ENCODE assay signal across 8 cellular contexts in the genomic region with DNA sequence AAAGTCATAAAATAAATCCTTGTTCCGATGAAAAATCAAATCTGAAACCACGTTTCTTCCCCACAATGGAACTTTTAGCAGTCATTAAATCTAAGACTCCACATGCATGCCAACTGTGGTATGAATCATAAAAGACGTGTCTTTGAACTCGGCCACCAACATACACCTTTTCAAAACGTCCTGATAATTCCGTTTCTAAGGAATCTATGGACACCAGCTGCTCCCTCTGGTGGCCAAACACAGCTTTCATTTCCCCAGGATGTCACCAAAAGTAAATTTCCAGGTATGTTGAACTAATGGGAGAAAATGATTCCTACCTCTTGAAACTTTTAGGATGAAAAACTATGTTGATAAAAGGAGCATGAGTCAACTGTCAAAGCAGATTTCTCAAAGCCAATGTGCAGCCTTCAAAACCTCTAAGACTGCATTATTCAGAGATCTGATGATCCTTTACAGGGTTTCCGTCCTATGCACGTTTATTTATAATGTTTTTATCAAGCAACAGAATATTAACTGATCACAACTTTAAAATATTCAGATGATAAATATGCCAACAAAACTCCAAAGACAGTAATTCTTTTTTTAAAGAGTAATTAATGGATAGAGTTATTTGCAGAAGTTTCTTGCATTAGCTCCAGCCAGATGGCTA.
DNase-seq lines count a peak whose midpoint lies in the region; FAIRE-seq and TF ChIP-seq lines count a peak whose summit lies in the region.

No MANE protein-coding gene starts in this region.

- TF ChIP-seq EP300 in H1 (IDR thresholded peaks at IDR 0.05; ENCODE audit: borderline replicate concordance in 1 of 2, low read depth in 2 of 2, low read length in 2 of 2): no peak

- no peak overlapping the region for H2AFZ ChIP-seq in H1 (ENCODE audit: low read length)

- WGBS in H1 (ENCODE audit: extremely low coverage in 1 of 2, insufficient coverage in 1 of 2, insufficient read length in 1 of 2, insufficient replicate concordance in 2 of 2, low coverage in 1 of 2, low lambda C conversion rate in 2 of 2, missing lambda C conversion rate in 1 of 2), 2 experiments: 64% methylated on average over 8 of the region's 8 CpGs; no CpG with 5 or more reads in 1 of the 2 experiments

- no peak overlapping the region for H3K14ac ChIP-seq in H1 (ENCODE audit: insufficient read length)

- no peaks in the 10 kb centered on the region for H3K79me2 ChIP-seq in H1 (ENCODE audit: control insufficient read depth in 1 of 2, insufficient read depth in 2 of 2, low read length in 2 of 2)

- no peak overlapping the region for H3K27ac ChIP-seq in H1 (ENCODE audit: low read depth, low read length)

- no peak overlapping the region for H4K8ac ChIP-seq in H1 (ENCODE audit: extremely low read depth, insufficient read depth, low read length)

- no peak overlapping the region for H3K56ac ChIP-seq in H1 (replicated peaks; ENCODE audit: insufficient read length, low read depth, low read length)

- H2BK120ac ChIP-seq in H1 (replicated peaks; ENCODE audit: low read depth, low read length): no peak overlapping the region

- peak; percentile 9 to 82 (median 61) for TF ChIP-seq CTCF in H1 (IDR thresholded peaks at IDR 0.05; ENCODE audit: control extremely low read depth in 1 of 3, insufficient read depth in 1 of 3, low read depth in 1 of 3, low read length in 3 of 3)
- peak; percentile 70 to 85 (median 84) for TF ChIP-seq CTCF in nephron (IDR thresholded peaks at IDR 0.05; ENCODE audit: unreplicated experiment in 3 of 3)

- H3K9me3 Mint-ChIP-seq in nephron: no peaks in the 10 kb centered on the region

- H4K91ac ChIP-seq in H1 (replicated peaks; ENCODE audit: insufficient read length, low read length): no peak overlapping the region

- no peaks in the 10 kb centered on the region for H3K27me3 Mint-ChIP-seq in nephron (ENCODE audit: low read depth)

- H4K5ac ChIP-seq in H1 (ENCODE audit: insufficient read length, low read depth, low read length): no peak overlapping the region

- H3K27me3 ChIP-seq in H1 (replicated peaks in 1 of 4; ENCODE audit: control insufficient read depth in 3 of 4, extremely low read depth in 1 of 4, insufficient read depth in 3 of 4, low read length in 3 of 4): no peaks in the 10 kb centered on the region

- H3K4me2 ChIP-seq in H1 (ENCODE audit: insufficient read depth in 1 of 2, low read depth in 2 of 2, low read length in 2 of 2): no peak overlapping the region

- peak; percentile 21 to 43; a peak in 3 of 4 replicates for TF ChIP-seq RAD21 in H1 (IDR thresholded peaks at IDR 0.05 in 1 of 2, conservative IDR thresholded peaks at IDR 0.05 in 1 of 2; ENCODE audit: low read depth in 2 of 2, low read length in 2 of 2)

- no peak overlapping the region for H3K4me3 ChIP-seq in H1 (ENCODE audit: extremely low read depth in 1 of 4, insufficient read depth in 2 of 4, low read depth in 3 of 4, low read length in 4 of 4)

- H4K20me1 ChIP-seq in H1 (replicated peaks in 1 of 2; ENCODE audit: control insufficient read depth in 1 of 2, insufficient read depth in 2 of 2, low read length in 2 of 2): no peaks in the 10 kb centered on the region

- FAIRE-seq in H1 (lab: Jason Lieb, UNC): peak; percentile 45

- H3K4me1 Mint-ChIP-seq in nephron: peaks cover 4% of the 10 kb centered on the region

- no peak overlapping the region for H2BK12ac ChIP-seq in H1 (ENCODE audit: low read depth, low read length)

- H3K9me3 ChIP-seq in H1 (ENCODE audit: insufficient read depth in 2 of 2, low read depth in 1 of 2, low read length in 1 of 2): no peaks in the 10 kb centered on the region

- H3K27ac Mint-ChIP-seq in nephron: peak overlapping the region; percentile 33 to 91 (median 34)

- H3K4me3 Mint-ChIP-seq in nephron: peak overlapping the region in 2 of 3 experiments; percentile 38 to 74

- TF ChIP-seq POLR2A in H1 (IDR thresholded peaks at IDR 0.05; ENCODE audit: control extremely low read depth in 1 of 2, low read depth in 2 of 2, low read length in 2 of 2): no peak

- no peaks in the 10 kb centered on the region for H3K23me2 ChIP-seq in H1 (ENCODE audit: low read depth, low read length)

- H3K9ac ChIP-seq in H1 (replicated peaks in 1 of 4; ENCODE audit: extremely low read depth in 1 of 4, low read depth in 3 of 4, low read length in 3 of 4): no peak overlapping the region

- intact Hi-C loops in posterior vena cava (cut with DNase I): no loop called here

- H2BK5ac ChIP-seq in H1 (ENCODE audit: low read depth, low read length): no peak overlapping the region

- peaks cover 38% of the 10 kb centered on the region for H3K36me3 Mint-ChIP-seq in nephron (ENCODE audit: low read depth)

- no peak overlapping the region for H3K4ac ChIP-seq in H1 (replicated peaks; ENCODE audit: insufficient read length, low read depth, low read length)

- H2AK5ac ChIP-seq in H1 (ENCODE audit: low read depth, low read length): no peak overlapping the region

- no peak overlapping the region for H2BK15ac ChIP-seq in H1 (ENCODE audit: low read length)

- no peak overlapping the region for H2BK20ac ChIP-seq in H1 (ENCODE audit: low read length)

- CTCF ChIA-PET in H1 (lab: Charles Lee; ENCODE audit: partially characterized antibody): interaction anchor here (0.7 to 3.2 kb wide), 23 partner anchors 9 to 388 kb away, joined by 3 to 23 read pairs (median 4); no protein-coding TSS in a partner anchor

- H3K4me1 ChIP-seq in H1 (replicated peaks in 1 of 4; ENCODE audit: control insufficient read depth in 3 of 4, insufficient read depth in 4 of 4, low read length in 3 of 4): no peaks in the 10 kb centered on the region

- POLR2A ChIA-PET in H1 (lab: Charles Lee; ENCODE audit: partially characterized antibody): no interaction called here

- peaks cover 7 to 43% (median 19%) of the 10 kb centered on the region in 4 experiments; a peak in 6 of 8 replicates for H3K36me3 ChIP-seq in H1 (ENCODE audit: control insufficient read depth in 2 of 4, insufficient read depth in 4 of 4, low read length in 3 of 4)

- H3K79me1 ChIP-seq in H1 (ENCODE audit: low read depth, low read length): no peaks in the 10 kb centered on the region

- DNase-seq in SIG-M5 treated with dmso at 0.1 percent for 504 hours (lab: John Stamatoyannopoulos, UW; ENCODE audit: unreplicated experiment) (peak; percentile 29), SIG-M5 (lab: John Stamatoyannopoulos, UW) (no peak), NCI-H2196 (lab: John Stamatoyannopoulos, UW; ENCODE audit: unreplicated experiment) (peak; percentile 57), H1 (ENCODE audit: low read depth in 1 of 2, low spot score in 2 of 2) (peak in 1 of 2 experiments; percentile 50), posterior vena cava (ENCODE audit: low spot score) (no peak), 8988T (no peak)
- DNase-seq in activated T-cell treated with anti-CD3 and anti-CD28 coated beads, Interleukin-2, amount 50 U/mL, for 1 hour: no peak

- no peak overlapping the region for H3K23ac ChIP-seq in H1 (ENCODE audit: insufficient read length)

- no peak overlapping the region for H3K18ac ChIP-seq in H1 (ENCODE audit: extremely low read depth, low read length)

TF ChIP-seq in H1, 55 proteins besides CTCF, POLR2A, EP300 and RAD21:
- no peak for TF ChIP-seq GTF2F1 (IDR thresholded peaks at IDR 0.05; ENCODE audit: borderline replicate concordance, low read depth, low read length)
- 0 out of 2 replicates have a peak, but pooled peaks have one; percentile 17 for TF ChIP-seq TEAD4 (IDR thresholded peaks at IDR 0.05; ENCODE audit: low read depth, low read length)

Comparison
In these comparisons a context has a peak if more than half of its experiments do, and no peak if none do; other contexts are left out.
1. DNase-seq: peak in SIG-M5 treated with dmso at 0.1 percent for 504 hours (single experiment) and NCI-H2196 (single experiment); none in SIG-M5 (single experiment), posterior vena cava (single experiment), activated T-cell treated with anti-CD3 and anti-CD28 coated beads, Interleukin-2, amount 50 U/mL, for 1 hour (single experiment) and 8988T (single experiment).